Comparison of ENCODE assay signal across 26 cellular contexts in the genomic region with DNA sequence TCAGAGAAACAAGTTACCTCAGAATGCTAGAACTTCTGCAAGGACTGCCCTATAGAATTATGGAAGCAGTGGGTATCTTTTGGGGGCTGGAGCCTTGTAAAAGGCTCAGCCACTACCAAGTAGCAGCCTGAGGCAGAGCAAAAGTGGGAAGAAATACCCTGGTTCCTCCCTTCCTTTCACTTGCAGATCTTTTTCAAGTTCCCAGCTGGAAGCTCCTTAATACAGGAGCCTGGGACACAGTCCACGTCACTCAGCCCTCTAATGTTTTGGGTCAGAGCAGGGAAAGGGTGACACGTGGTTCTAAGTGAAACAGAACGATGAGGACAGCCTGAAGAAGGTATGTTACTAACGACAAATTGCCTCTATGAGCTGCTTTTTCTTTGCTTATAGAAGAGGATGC.
"Had no signal": no experiment of that assay in that cellular context is flagged by ENCODE, and none has a peak within 500 bp of the region (broad histone marks: within the 10 kb centered on the region; RNA-seq: fewer than 3 reads in every experiment).

No MANE protein-coding gene starts in this region.

- ATAC-seq: activated T-helper 17 cell treated with anti-CD3 and anti-CD28 coated beads, Interleukin-2, amount 50 U/mL, for 72 hours; Panc1; Right ventricle myocardium inferior; T-cell had no signal

- H3K4me3 ChIP-seq: cardiac muscle cell, SK-N-MC had no signal

- H3K27ac ChIP-seq: brain microvascular endothelial cell, cardiac muscle cell, SK-N-MC had no signal

- DNase-seq: activated CD4-positive, alpha-beta memory T cell treated with anti-CD3 and anti-CD28 coated beads, Interleukin-2, amount 10 ng/mL, durations not matched to agents 7 days and 5 days; activated CD4-positive, alpha-beta T cell treated with anti-CD3 and anti-CD28 coated beads, Interleukin-2, amount 50 U/mL, for 1 hour; activated CD4-positive, CD25-positive, alpha-beta regulatory T cell; activated gamma-delta T cell; activated naive CD4-positive, alpha-beta T cell treated with anti-CD3 and anti-CD28 coated beads for 36 hours; activated T-cell treated with anti-CD3 and anti-CD28 coated beads for 4 hours; activated T-cell treated with anti-CD3 and anti-CD28 coated beads, Interleukin-2, amount 50 U/mL, for 48 hours; brain microvascular endothelial cell; NCI-H1048; NCI-H146; NCI-H187 treated with DMSO at 0.1 percent for 48 hours; NCI-H2081 treated with DMSO at 0.1 percent for 48 hours; NCI-H2227 treated with DMSO at 0.1 percent for 48 hours; NCI-H446 treated with DMSO at 0.1 percent for 48 hours; NCI-H524 treated with DMSO at 0.1 percent for 48 hours; NCI-H774; OCI-M1; RPMI8226; T-cell; T-helper 2 cell; T1000 had no signal

- H3K27me3 ChIP-seq: brain microvascular endothelial cell, cardiac muscle cell had no signal

- H3K36me3 ChIP-seq: brain microvascular endothelial cell, cardiac muscle cell had no signal
